In the genomic region with DNA sequence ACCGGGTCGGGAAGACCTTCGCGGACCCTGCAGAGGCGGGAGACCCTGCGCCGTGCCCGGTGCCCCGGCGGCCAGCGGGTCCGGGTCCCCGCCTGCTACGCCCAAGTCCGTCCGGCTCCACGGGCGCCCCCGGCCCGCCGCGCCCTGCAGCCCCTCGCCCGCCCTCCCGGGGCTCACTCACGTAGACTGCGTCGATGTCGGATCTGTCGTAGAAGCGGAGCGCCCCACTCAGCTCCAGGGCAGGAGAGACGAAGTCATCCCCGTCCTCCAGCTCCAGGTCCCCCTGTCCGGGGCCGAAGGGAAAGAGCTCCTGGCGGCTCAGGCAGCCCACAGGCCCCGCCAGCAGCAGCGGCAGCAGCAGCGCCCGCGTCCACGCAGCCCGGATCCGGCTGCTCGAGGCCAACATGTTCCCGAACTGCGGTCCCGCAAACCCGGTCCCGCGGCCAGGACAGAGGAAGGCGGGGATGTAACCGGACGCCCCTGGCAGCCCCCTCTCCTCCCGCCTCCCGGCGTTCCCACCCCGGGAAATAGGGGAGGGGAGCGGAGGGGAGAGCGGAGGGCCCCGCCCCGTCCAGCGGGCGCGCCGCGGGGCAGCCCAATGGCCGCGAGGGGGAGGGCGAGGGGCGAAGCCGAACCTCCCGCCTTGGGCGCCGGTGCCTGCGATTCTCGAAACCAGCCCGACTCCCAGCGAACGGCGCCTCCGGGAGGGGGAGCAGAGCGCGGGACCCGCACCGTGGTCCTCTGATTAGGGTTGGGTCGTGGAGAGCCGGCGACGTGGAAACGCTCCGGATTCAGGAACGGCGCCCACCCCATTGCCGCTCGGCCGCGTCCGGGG, we compare ENCODE assay signal across 1 cellular context.
A peak's percentile ranks its signal among the peaks of the same experiment; 100 is the strongest.
TF ChIP-seq lines count a peak whose summit lies in the region.

A gene with protein sequence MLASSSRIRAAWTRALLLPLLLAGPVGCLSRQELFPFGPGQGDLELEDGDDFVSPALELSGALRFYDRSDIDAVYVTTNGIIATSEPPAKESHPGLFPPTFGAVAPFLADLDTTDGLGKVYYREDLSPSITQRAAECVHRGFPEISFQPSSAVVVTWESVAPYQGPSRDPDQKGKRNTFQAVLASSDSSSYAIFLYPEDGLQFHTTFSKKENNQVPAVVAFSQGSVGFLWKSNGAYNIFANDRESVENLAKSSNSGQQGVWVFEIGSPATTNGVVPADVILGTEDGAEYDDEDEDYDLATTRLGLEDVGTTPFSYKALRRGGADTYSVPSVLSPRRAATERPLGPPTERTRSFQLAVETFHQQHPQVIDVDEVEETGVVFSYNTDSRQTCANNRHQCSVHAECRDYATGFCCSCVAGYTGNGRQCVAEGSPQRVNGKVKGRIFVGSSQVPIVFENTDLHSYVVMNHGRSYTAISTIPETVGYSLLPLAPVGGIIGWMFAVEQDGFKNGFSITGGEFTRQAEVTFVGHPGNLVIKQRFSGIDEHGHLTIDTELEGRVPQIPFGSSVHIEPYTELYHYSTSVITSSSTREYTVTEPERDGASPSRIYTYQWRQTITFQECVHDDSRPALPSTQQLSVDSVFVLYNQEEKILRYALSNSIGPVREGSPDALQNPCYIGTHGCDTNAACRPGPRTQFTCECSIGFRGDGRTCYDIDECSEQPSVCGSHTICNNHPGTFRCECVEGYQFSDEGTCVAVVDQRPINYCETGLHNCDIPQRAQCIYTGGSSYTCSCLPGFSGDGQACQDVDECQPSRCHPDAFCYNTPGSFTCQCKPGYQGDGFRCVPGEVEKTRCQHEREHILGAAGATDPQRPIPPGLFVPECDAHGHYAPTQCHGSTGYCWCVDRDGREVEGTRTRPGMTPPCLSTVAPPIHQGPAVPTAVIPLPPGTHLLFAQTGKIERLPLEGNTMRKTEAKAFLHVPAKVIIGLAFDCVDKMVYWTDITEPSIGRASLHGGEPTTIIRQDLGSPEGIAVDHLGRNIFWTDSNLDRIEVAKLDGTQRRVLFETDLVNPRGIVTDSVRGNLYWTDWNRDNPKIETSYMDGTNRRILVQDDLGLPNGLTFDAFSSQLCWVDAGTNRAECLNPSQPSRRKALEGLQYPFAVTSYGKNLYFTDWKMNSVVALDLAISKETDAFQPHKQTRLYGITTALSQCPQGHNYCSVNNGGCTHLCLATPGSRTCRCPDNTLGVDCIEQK (minus strand): TSS at position 417 of the 835 bp plus-strand sequence. CDS start 11 bp downstream, at position 406.

TF ChIP-seq in HepG2, 621 proteins besides CTCF, POLR2A, EP300 and RAD21 (continued from another document and continues in another):
- TF ChIP-seq ZNF770 (CRISPR knock-in tag; IDR thresholded peaks at IDR 0.05) (no peak; the same call in 1 of the 2 replicates), IKZF5 (CRISPR knock-in tag; IDR thresholded peaks at IDR 0.05) (peak; percentile 91), NRL (CRISPR knock-in tag; IDR thresholded peaks at IDR 0.05; ENCODE audit: borderline replicate concordance) (peak; percentile 78; the same call in 1 of the 2 replicates), ZNF614 (CRISPR knock-in tag; IDR thresholded peaks at IDR 0.05; ENCODE audit: borderline replicate concordance) (no peak; the same call in 1 of the 2 replicates), CC2D1A (CRISPR knock-in tag; IDR thresholded peaks at IDR 0.05) (no peak), ZNF556 (CRISPR knock-in tag; IDR thresholded peaks at IDR 0.05; ENCODE audit: borderline replicate concordance) (no peak), NCOA2 (CRISPR knock-in tag; IDR thresholded peaks at IDR 0.05) (no peak), TMF1 (CRISPR knock-in tag; IDR thresholded peaks at IDR 0.05; ENCODE audit: low read depth) (peak; percentile 69; the same call in 1 of the 2 replicates), ZNF12 (CRISPR knock-in tag; IDR thresholded peaks at IDR 0.05) (no peak), HIVEP1 (CRISPR knock-in tag; IDR thresholded peaks at IDR 0.05) (no peak), PCBP1 (IDR thresholded peaks at IDR 0.05; ENCODE audit: borderline replicate concordance, low read depth, low read length) (no peak), ZBTB38 (CRISPR knock-in tag; IDR thresholded peaks at IDR 0.05) (no peak), ZNF362 (CRISPR knock-in tag; IDR thresholded peaks at IDR 0.05; ENCODE audit: borderline replicate concordance) (no peak), GZF1 (CRISPR knock-in tag; IDR thresholded peaks at IDR 0.05) (0 out of 2 replicates have a peak, but pooled peaks have one; percentile 61), TBL1XR1 (IDR thresholded peaks at IDR 0.05; ENCODE audit: borderline replicate concordance, low read length, partially characterized antibody) (no peak), HOXA7 (CRISPR knock-in tag; IDR thresholded peaks at IDR 0.05) (no peak), ZEB1 (IDR thresholded peaks at IDR 0.05; ENCODE audit: insufficient replicate concordance, low read depth) (no peak), MZF1 (CRISPR knock-in tag; IDR thresholded peaks at IDR 0.05; ENCODE audit: borderline replicate concordance) (no peak), ZNF160 (CRISPR knock-in tag; IDR thresholded peaks at IDR 0.05) (no peak; the same call in 1 of the 2 replicates), ZNF367 (CRISPR knock-in tag; IDR thresholded peaks at IDR 0.05; ENCODE audit: borderline replicate concordance) (no peak; the same call in 1 of the 2 replicates), GTF2F1 (IDR thresholded peaks at IDR 0.05; ENCODE audit: low read length) (no peak), RFXAP (CRISPR knock-in tag; IDR thresholded peaks at IDR 0.05; ENCODE audit: borderline replicate concordance) (no peak; the same call in 1 of the 2 replicates), ATAD3A (CRISPR knock-in tag; IDR thresholded peaks at IDR 0.05) (no peak), FOXO1 (CRISPR knock-in tag; IDR thresholded peaks at IDR 0.05) (peak; percentile 37; the same call in 1 of the 2 replicates), ZNF24 (IDR thresholded peaks at IDR 0.05) (no peak), RAD51 (IDR thresholded peaks at IDR 0.05; ENCODE audit: borderline replicate concordance) (no peak), SOX6 (IDR thresholded peaks at IDR 0.05) (no peak), SOX6 (CRISPR knock-in tag; IDR thresholded peaks at IDR 0.05) (peak; percentile 73), HDAC6 (IDR thresholded peaks at IDR 0.05; ENCODE audit: low read depth, low read length) (no peak)
- TF ChIP-seq, protein P1, sequence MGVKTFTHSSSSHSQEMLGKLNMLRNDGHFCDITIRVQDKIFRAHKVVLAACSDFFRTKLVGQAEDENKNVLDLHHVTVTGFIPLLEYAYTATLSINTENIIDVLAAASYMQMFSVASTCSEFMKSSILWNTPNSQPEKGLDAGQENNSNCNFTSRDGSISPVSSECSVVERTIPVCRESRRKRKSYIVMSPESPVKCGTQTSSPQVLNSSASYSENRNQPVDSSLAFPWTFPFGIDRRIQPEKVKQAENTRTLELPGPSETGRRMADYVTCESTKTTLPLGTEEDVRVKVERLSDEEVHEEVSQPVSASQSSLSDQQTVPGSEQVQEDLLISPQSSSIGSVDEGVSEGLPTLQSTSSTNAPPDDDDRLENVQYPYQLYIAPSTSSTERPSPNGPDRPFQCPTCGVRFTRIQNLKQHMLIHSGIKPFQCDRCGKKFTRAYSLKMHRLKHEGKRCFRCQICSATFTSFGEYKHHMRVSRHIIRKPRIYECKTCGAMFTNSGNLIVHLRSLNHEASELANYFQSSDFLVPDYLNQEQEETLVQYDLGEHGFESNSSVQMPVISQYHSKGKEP (CRISPR knock-in tag; IDR thresholded peaks at IDR 0.05), result no peak
- TF ChIP-seq, protein P2, sequence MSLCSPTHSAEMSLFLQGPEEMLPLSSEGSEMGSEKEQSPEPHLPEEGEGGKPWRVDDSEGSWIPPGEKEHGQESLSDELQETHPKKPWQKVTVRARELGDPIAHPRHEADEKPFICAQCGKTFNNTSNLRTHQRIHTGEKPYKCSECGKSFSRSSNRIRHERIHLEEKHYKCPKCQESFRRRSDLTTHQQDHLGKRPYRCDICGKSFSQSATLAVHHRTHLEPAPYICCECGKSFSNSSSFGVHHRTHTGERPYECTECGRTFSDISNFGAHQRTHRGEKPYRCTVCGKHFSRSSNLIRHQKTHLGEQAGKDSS (CRISPR knock-in tag; IDR thresholded peaks at IDR 0.05; ENCODE audit: borderline replicate concordance, low read depth), result no peak; the same call in 1 of the 2 replicates
- TF ChIP-seq, protein P3, sequence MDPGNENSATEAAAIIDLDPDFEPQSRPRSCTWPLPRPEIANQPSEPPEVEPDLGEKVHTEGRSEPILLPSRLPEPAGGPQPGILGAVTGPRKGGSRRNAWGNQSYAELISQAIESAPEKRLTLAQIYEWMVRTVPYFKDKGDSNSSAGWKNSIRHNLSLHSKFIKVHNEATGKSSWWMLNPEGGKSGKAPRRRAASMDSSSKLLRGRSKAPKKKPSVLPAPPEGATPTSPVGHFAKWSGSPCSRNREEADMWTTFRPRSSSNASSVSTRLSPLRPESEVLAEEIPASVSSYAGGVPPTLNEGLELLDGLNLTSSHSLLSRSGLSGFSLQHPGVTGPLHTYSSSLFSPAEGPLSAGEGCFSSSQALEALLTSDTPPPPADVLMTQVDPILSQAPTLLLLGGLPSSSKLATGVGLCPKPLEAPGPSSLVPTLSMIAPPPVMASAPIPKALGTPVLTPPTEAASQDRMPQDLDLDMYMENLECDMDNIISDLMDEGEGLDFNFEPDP (CRISPR knock-in tag; conservative IDR thresholded peaks at IDR 0.05), result no peak
- TF ChIP-seq, protein P4, sequence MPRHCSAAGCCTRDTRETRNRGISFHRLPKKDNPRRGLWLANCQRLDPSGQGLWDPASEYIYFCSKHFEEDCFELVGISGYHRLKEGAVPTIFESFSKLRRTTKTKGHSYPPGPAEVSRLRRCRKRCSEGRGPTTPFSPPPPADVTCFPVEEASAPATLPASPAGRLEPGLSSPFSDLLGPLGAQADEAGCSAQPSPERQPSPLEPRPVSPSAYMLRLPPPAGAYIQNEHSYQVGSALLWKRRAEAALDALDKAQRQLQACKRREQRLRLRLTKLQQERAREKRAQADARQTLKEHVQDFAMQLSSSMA (CRISPR knock-in tag; IDR thresholded peaks at IDR 0.05), result peak; percentile 70; the same call in 1 of the 2 replicates
- TF ChIP-seq, protein P5, sequence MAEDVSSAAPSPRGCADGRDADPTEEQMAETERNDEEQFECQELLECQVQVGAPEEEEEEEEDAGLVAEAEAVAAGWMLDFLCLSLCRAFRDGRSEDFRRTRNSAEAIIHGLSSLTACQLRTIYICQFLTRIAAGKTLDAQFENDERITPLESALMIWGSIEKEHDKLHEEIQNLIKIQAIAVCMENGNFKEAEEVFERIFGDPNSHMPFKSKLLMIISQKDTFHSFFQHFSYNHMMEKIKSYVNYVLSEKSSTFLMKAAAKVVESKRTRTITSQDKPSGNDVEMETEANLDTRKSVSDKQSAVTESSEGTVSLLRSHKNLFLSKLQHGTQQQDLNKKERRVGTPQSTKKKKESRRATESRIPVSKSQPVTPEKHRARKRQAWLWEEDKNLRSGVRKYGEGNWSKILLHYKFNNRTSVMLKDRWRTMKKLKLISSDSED (CRISPR knock-in tag; IDR thresholded peaks at IDR 0.05), result no peak
- TF ChIP-seq, protein P6, sequence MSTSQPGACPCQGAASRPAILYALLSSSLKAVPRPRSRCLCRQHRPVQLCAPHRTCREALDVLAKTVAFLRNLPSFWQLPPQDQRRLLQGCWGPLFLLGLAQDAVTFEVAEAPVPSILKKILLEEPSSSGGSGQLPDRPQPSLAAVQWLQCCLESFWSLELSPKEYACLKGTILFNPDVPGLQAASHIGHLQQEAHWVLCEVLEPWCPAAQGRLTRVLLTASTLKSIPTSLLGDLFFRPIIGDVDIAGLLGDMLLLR (CRISPR knock-in tag; IDR thresholded peaks at IDR 0.05), result no peak; the same call in 1 of the 2 replicates
- TF ChIP-seq, protein P7, sequence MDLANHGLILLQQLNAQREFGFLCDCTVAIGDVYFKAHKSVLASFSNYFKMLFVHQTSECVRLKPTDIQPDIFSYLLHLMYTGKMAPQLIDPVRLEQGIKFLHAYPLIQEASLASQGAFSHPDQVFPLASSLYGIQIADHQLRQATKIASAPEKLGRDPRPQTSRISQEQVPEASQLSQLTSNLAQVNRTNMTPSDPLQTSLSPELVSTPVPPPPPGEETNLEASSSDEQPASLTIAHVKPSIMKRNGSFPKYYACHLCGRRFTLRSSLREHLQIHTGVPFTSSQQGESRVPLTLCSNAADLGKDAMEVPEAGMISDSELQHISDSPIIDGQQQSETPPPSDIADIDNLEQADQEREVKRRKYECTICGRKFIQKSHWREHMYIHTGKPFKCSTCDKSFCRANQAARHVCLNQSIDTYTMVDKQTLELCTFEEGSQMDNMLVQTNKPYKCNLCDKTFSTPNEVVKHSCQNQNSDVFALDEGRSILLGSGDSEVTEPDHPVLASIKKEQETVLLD (CRISPR knock-in tag; IDR thresholded peaks at IDR 0.05; ENCODE audit: low read depth), result peak; percentile 82
